30 cellular contexts compared by ENCODE assay signal in the genomic region with DNA sequence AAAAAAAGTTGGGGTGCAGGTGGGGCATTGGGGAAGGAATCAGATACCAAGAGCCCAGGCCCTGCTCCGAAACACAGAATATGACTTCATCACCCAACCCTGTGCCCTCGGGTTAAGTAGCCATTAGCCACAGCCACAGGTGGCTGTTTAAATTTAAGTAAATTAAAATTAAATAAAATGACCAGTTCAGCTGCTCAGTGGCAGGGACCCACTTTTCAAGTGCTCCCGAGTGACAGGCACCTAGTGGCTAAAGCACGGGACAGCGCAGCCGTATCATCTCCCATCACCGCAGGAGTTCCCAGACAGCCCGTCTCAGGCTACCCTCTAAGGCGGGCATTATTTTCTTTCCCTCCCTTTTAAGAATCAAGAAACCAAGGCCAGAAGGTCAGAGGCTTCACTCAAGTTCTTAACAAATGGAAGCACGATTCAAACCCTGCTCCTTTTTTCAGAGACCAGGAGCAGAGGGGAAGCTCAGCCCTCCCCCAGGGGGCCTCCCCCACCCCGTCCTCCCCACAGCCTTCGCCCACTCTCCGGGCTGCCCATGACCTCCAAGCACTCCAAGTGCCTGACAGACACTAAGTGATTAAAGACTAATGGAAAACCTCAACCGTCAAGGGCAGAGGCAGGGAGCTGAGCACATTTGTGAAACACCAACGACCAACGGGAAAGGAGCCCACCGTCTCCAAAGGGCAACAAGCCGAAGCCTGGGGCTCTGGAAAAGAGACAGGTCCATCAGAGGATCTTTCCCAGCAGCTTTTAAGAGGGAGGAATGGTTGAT. TPM values are rescaled to one million over a fixed set of nuclear protein-coding genes. Genes with fewer than 3 reads are reported as not detected.
DNase-seq lines count a peak whose midpoint lies in the region; ATAC-seq and TF ChIP-seq lines count a peak whose summit lies in the region.
"Had no signal": no experiment of that assay in that cellular context is flagged by ENCODE, and none has a peak within 500 bp of the region (broad histone marks: within the 10 kb centered on the region; RNA-seq: fewer than 3 reads in every experiment).

No MANE protein-coding gene starts in this region.

- H3K79me2 ChIP-seq in osteoblast (ENCODE audit: insufficient read depth, low read length), result peaks cover 95% of the 10 kb centered on the region
- H3K79me2 ChIP-seq in PC-3 (ENCODE audit: low read length), result peaks cover 96% of the 10 kb centered on the region

- TF ChIP-seq POLR2A in heart left ventricle (IDR thresholded peaks at IDR 0.05), result no peak

- no peaks in the 10 kb centered on the region for H3K36me3 ChIP-seq in left ventricle myocardium inferior
- H3K36me3 ChIP-seq in heart left ventricle, result peaks cover 0 to 2% (median 0%) of the 10 kb centered on the region in 9 donors
- no peaks in the 10 kb centered on the region for H3K36me3 ChIP-seq in osteoblast (ENCODE audit: insufficient read depth, low read length)
- H3K36me3 ChIP-seq in PC-3 (ENCODE audit: low read depth, low read length), result no peaks in the 10 kb centered on the region

- TF ChIP-seq CTCF in left ventricle myocardium inferior (IDR thresholded peaks at IDR 0.05; ENCODE audit: borderline replicate concordance) (no peak), heart left ventricle (IDR thresholded peaks at IDR 0.05) (no peak), osteoblast (IDR thresholded peaks at IDR 0.05; ENCODE audit: extremely low read depth, low read depth, low read length) (no peak), PC-3 (conservative IDR thresholded peaks at IDR 0.05; ENCODE audit: low read depth, low read length) (no peak)

- no peak overlapping the region for H3K4me3 ChIP-seq in left ventricle myocardium inferior
- H3K4me3 ChIP-seq in heart left ventricle, result no peak overlapping the region
- H3K4me3 ChIP-seq in osteoblast (ENCODE audit: insufficient read depth, low read length), result no peak overlapping the region
- no peak overlapping the region for H3K4me3 ChIP-seq in PC-3 (ENCODE audit: low read length)
- H3K4me3 ChIP-seq: left lung, prostate gland had no signal

- H3K4me1 ChIP-seq in left ventricle myocardium inferior (peaks cover 90% of the 10 kb centered on the region), heart left ventricle (peaks cover 0 to 77% (median 51%) of the 10 kb centered on the region in 12 donors), osteoblast (ENCODE audit: insufficient read depth, low read length) (peaks cover 13% of the 10 kb centered on the region), PC-3 (ENCODE audit: insufficient read depth, low read length) (0 out of 2 replicates have a peak, but pooled peaks cover 4% of the 10 kb centered on the region)

- H3K9me2 ChIP-seq in PC-3 (replicated peaks; ENCODE audit: low read length), result no peaks in the 10 kb centered on the region

- no peaks in the 10 kb centered on the region for H3K27me3 Mint-ChIP-seq in dendritic cell treated with granulocyte-macrophage colony-stimulating factor and Interleukin-4, amounts not matched to agents 40 ng/mL and 50 ng/mL, for 4 days
- H3K27me3 Mint-ChIP-seq: activated CD4-positive, alpha-beta T cell treated with anti-CD3 and anti-CD28 coated beads, Interleukin-2, amount 10 ng/mL, durations not matched to agents 24 days and 14 days; activated naive CD8-positive, alpha-beta T cell; activated T-cell treated with anti-CD3 and anti-CD28 coated beads, Interleukin-2, amount 50 U/mL, for 24 hours; CD4-positive, CD25-positive, alpha-beta regulatory T cell had no signal

- H3K27me3 ChIP-seq in left ventricle myocardium inferior (ENCODE audit: low read depth) (no peaks in the 10 kb centered on the region), heart left ventricle (no peaks in the 10 kb centered on the region), osteoblast (ENCODE audit: insufficient read depth, low read length) (no peaks in the 10 kb centered on the region), PC-3 (ENCODE audit: low read length) (no peaks in the 10 kb centered on the region)
- H3K27me3 ChIP-seq: left lung had no signal

- CTCF ChIA-PET in PC-3 (lab: Charles Lee), result no interaction called here

- peaks cover 85% of the 10 kb centered on the region for H3K4me1 Mint-ChIP-seq in dendritic cell treated with granulocyte-macrophage colony-stimulating factor and Interleukin-4, amounts not matched to agents 40 ng/mL and 50 ng/mL, for 4 days (ENCODE audit: low read depth)

- H2AFZ ChIP-seq in osteoblast (ENCODE audit: low read length) (no peak overlapping the region), PC-3 (ENCODE audit: low read length) (no peak overlapping the region)

- H3K4me2 ChIP-seq in osteoblast (ENCODE audit: insufficient read depth, low read length) (no peak overlapping the region), PC-3 (ENCODE audit: low read length) (no peak overlapping the region)

- no peak for DNase-seq in left ventricle myocardium inferior
- no peak for DNase-seq in heart left ventricle
- DNase-seq in osteoblast (ENCODE audit: insufficient read length, low spot score, missing footprints), result peak; percentile 80
- no peak for DNase-seq in stimulated activated CD4-positive, alpha-beta T cell treated with anti-CD3 and anti-CD28 coated beads, Interleukin-12 subunit alpha, Interleukin-12 subunit beta, amount 100 ng/mL, for 4 hours
- DNase-seq in PC-3, result no peak
- DNase-seq: 8988T; activated CD4-positive, alpha-beta T cell treated with anti-CD3 and anti-CD28 coated beads, Interleukin-2, amount 10 ng/mL, durations not matched to agents 24 days and 14 days; activated effector memory CD4-positive, alpha-beta T cell treated with anti-CD3 and anti-CD28 coated beads, Interleukin-2, amount 50 U/mL, for 16 hours; activated T-cell treated with anti-CD3 and anti-CD28 coated beads, Interleukin-2, amount 50 U/mL, for 24 hours; CD4-positive, CD25-positive, alpha-beta regulatory T cell; cortex of kidney; EL; HCEC 1CT; islet precursor cell; Karpas-422; NCI-H1436; NCI-H2081 treated with DMSO at 0.1 percent for 48 hours; NCI-H226; NCI-H526 treated with DMSO at 0.1 percent for 48 hours; NK-92 treated with Interleukin-12 subunit alpha and Interleukin-12 subunit beta, amount 100 ng/mL, for 24 hours; SHP77 treated with DMSO at 0.1 percent for 48 hours; stimulated activated naive CD4-positive, alpha-beta T cell; SW 1271; T1000 had no signal

- no peaks in the 10 kb centered on the region for H3K9me3 Mint-ChIP-seq in dendritic cell treated with granulocyte-macrophage colony-stimulating factor and Interleukin-4, amounts not matched to agents 40 ng/mL and 50 ng/mL, for 4 days
- H3K9me3 Mint-ChIP-seq: activated CD4-positive, alpha-beta T cell treated with anti-CD3 and anti-CD28 coated beads, Interleukin-2, amount 10 ng/mL, durations not matched to agents 24 days and 14 days; activated T-cell treated with anti-CD3 and anti-CD28 coated beads, Interleukin-2, amount 50 U/mL, for 24 hours; CD4-positive, CD25-positive, alpha-beta regulatory T cell had no signal

- no peaks in the 10 kb centered on the region for H3F3A ChIP-seq in PC-3 (ENCODE audit: low read length, unreplicated experiment)

- H4K20me1 ChIP-seq in osteoblast (ENCODE audit: insufficient read depth, low read length), result peaks cover 75% of the 10 kb centered on the region
- peaks cover 64% of the 10 kb centered on the region for H4K20me1 ChIP-seq in PC-3 (ENCODE audit: low read length)

- ATAC-seq in heart left ventricle (no peak), GM18907 (IDR thresholded peaks at IDR 0.05; ENCODE audit: unreplicated experiment) (no peak), PC-3 (no peak), HG02763 (IDR thresholded peaks at IDR 0.05; ENCODE audit: unreplicated experiment) (no peak)
- ATAC-seq: left lung had no signal

- H3K9me3 ChIP-seq in left ventricle myocardium inferior (replicated peaks), result peaks cover 4% of the 10 kb centered on the region
- H3K9me3 ChIP-seq in heart left ventricle, result peaks cover 0 to 4% (median 0%) of the 10 kb centered on the region in 12 donors
- no peaks in the 10 kb centered on the region for H3K9me3 ChIP-seq in osteoblast (ENCODE audit: low read depth, low read length)
- no peaks in the 10 kb centered on the region for H3K9me3 ChIP-seq in PC-3 (ENCODE audit: low read length)
- H3K9me3 ChIP-seq: prostate gland had no signal

- peaks cover 69% of the 10 kb centered on the region for H3K36me3 Mint-ChIP-seq in dendritic cell treated with granulocyte-macrophage colony-stimulating factor and Interleukin-4, amounts not matched to agents 40 ng/mL and 50 ng/mL, for 4 days (ENCODE audit: low read depth)
- H3K36me3 Mint-ChIP-seq: activated naive CD8-positive, alpha-beta T cell had no signal

- H3K9ac ChIP-seq in PC-3 (ENCODE audit: low read length), result no peak overlapping the region

- WGBS in heart left ventricle, 4 donors, result 67 to 69% (median 68%) methylated on average over 18 of the region's 18 CpGs

- intact Hi-C loops in left ventricle myocardium inferior (cut with micrococcal nuclease) (no loop called here), heart left ventricle (cut with DNase I) (loop anchor here in 8 of 10 donors (5.0 to 10.0 kb wide), 6 partner anchors 40 to 527 kb away; no protein-coding TSS in a partner anchor), PC-3 (cut with micrococcal nuclease) (no loop called here)
- intact Hi-C loops in dendritic cell treated with granulocyte-macrophage colony-stimulating factor and Interleukin-4, amounts not matched to agents 40 ng/mL and 50 ng/mL, for 4 days (cut with micrococcal nuclease), result loop anchor here (5.0 kb wide), 1 partner anchor 105 kb away; no protein-coding TSS in a partner anchor

- peak overlapping the region; percentile 45 for H3K4me3 Mint-ChIP-seq in dendritic cell treated with granulocyte-macrophage colony-stimulating factor and Interleukin-4, amounts not matched to agents 40 ng/mL and 50 ng/mL, for 4 days
- H3K4me3 Mint-ChIP-seq: activated CD4-positive, alpha-beta T cell treated with anti-CD3 and anti-CD28 coated beads, Interleukin-2, amount 10 ng/mL, durations not matched to agents 24 days and 14 days; activated naive CD8-positive, alpha-beta T cell; activated T-cell treated with anti-CD3 and anti-CD28 coated beads, Interleukin-2, amount 50 U/mL, for 24 hours had no signal

- BruUV-seq in PC-3 (replicated peaks; lab: Mats Ljungman, UMichigan), result no TSS peak

- H3K27ac ChIP-seq in left ventricle myocardium inferior (replicated peaks) (peak overlapping the region; percentile 8), heart left ventricle (peak overlapping the region in 3 of 12 donors; percentile 13 to 44 (median 21)), osteoblast (ENCODE audit: low read depth, low read length) (no peak overlapping the region), PC-3 (ENCODE audit: low read length) (no peak overlapping the region)
- H3K27ac ChIP-seq: prostate gland had no signal

- peak overlapping the region; percentile 78 for H3K27ac Mint-ChIP-seq in dendritic cell treated with granulocyte-macrophage colony-stimulating factor and Interleukin-4, amounts not matched to agents 40 ng/mL and 50 ng/mL, for 4 days
- H3K27ac Mint-ChIP-seq: activated CD4-positive, alpha-beta T cell treated with anti-CD3 and anti-CD28 coated beads, Interleukin-2, amount 10 ng/mL, durations not matched to agents 24 days and 14 days; activated naive CD8-positive, alpha-beta T cell; activated T-cell treated with anti-CD3 and anti-CD28 coated beads, Interleukin-2, amount 50 U/mL, for 24 hours had no signal

- POLR2A ChIA-PET in PC-3 (lab: Charles Lee; ENCODE audit: unreplicated experiment), result no interaction called here

RNA-seq across cellular contexts. Expression of gene NCOR2, which starts 5.2 kb away (rescaled TPM):
- total RNA-seq in left ventricle myocardium inferior (152 TPM), heart left ventricle (100 to 1,000 TPM in 8 of 9 donors, 10 to 100 TPM in 1; 66.9 to 184 (median 132) TPM), osteoblast (45.2 and 47.1 TPM in 2 replicates), PC-3 (2014; rRNA removed) (117 and 218 TPM in 2 replicates)
- polyA plus RNA-seq in heart left ventricle, result 10 to 100 TPM; 62.1 to 67.0 TPM

Comparison
In these comparisons a context has a peak if more than half of its experiments do, and no peak if none do; other contexts are left out.
1. intact Hi-C loops: an anchor here in heart left ventricle (5.0 to 10.0 kb wide) and dendritic cell treated with granulocyte-macrophage colony-stimulating factor and Interleukin-4, amounts not matched to agents 40 ng/mL and 50 ng/mL, for 4 days (5.0 kb wide); none called in left ventricle myocardium inferior and PC-3.